ENCODE assay signal across 23 cellular contexts in the genomic region with DNA sequence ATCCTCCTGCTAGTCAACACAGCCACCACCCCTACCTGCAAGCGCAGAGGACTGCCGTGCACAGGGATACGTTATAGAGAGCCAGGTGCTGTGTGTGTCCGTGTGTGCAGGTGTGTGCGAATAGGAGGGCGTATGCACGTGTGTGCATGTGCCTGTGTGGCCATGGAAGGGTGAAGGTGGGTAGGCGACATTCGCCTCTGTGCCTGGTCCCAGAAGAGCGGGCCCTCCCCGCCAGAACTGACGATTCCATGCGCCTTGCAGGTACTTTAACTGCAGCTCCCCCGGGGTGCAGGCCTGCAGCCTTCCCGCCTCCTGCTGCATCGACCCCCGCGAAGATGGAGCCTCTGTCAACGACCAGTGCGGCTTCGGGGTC. TPM values are rescaled to one million over a fixed set of nuclear protein-coding genes. Genes with fewer than 3 reads are reported as not detected.
DNase-seq lines count a peak whose midpoint lies in the region; FAIRE-seq and TF ChIP-seq lines count a peak whose summit lies in the region.
"Had no signal": no experiment of that assay in that cellular context is flagged by ENCODE, and none has a peak within 500 bp of the region (broad histone marks: within the 10 kb centered on the region; RNA-seq: fewer than 3 reads in every experiment).

No MANE protein-coding gene starts in this region.

- H3K79me1 ChIP-seq in H1 (ENCODE audit: low read depth, low read length) (peaks cover 7% of the 10 kb centered on the region), mesendoderm (ENCODE audit: low read length) (no peaks in the 10 kb centered on the region)

- H3K4ac ChIP-seq in H1 (replicated peaks; ENCODE audit: insufficient read length, low read depth, low read length) (no peak overlapping the region), mesendoderm (ENCODE audit: low read depth, low read length) (no peak overlapping the region)

- peak overlapping the region; percentile 89 for H4K8ac ChIP-seq in H1 (ENCODE audit: extremely low read depth, insufficient read depth, low read length)
- H4K8ac ChIP-seq in mesendoderm (ENCODE audit: low read depth, low read length) = no peak overlapping the region

- H3K9me3 ChIP-seq in HUES64 (ENCODE audit: insufficient read depth, low read depth, low read length) (no peaks in the 10 kb centered on the region; the same call in none of the 2 replicates), H1 (ENCODE audit: insufficient read depth in 2 of 2, low read depth in 1 of 2, low read length in 1 of 2) (no peaks in the 10 kb centered on the region)
- H3K9me3 ChIP-seq: psoas muscle, thyroid gland had no signal

- H2AK5ac ChIP-seq in H1 (ENCODE audit: low read depth, low read length) (peak overlapping the region; percentile 57; the same call in 1 of the 2 replicates), mesendoderm (ENCODE audit: low read length) (no peak overlapping the region)

- no peak for TF ChIP-seq EP300 in H1 (IDR thresholded peaks at IDR 0.05; ENCODE audit: borderline replicate concordance in 1 of 2, low read depth in 2 of 2, low read length in 2 of 2)

- no peaks in the 10 kb centered on the region for H3K4me1 ChIP-seq in HUES64 (ENCODE audit: insufficient read depth, low read length)
- H3K4me1 ChIP-seq in H1 (replicated peaks in 1 of 4; ENCODE audit: control insufficient read depth in 3 of 4, insufficient read depth in 4 of 4, low read length in 3 of 4) = peaks cover 0 to 14% (median 1%) of the 10 kb centered on the region in 4 experiments; a peak in 4 of 7 replicates
- no peaks in the 10 kb centered on the region for H3K4me1 ChIP-seq in mesendoderm (ENCODE audit: control insufficient read depth, low read depth, low read length)
- H3K4me1 ChIP-seq: psoas muscle, thyroid gland had no signal

- FAIRE-seq in GM12892 (lab: Jason Lieb, UNC) = no peak
- no peak for FAIRE-seq in H1 (lab: Jason Lieb, UNC)

- H3K4me2 ChIP-seq in H1 (ENCODE audit: insufficient read depth in 1 of 2, low read depth in 2 of 2, low read length in 2 of 2) (peak overlapping the region; percentile 59 to 76), mesendoderm (ENCODE audit: low read length) (peak overlapping the region; percentile 28)

- peaks cover 0 to 2% of the 10 kb centered on the region in 2 experiments for H4K20me1 ChIP-seq in H1 (replicated peaks in 1 of 2; ENCODE audit: control insufficient read depth in 1 of 2, insufficient read depth in 2 of 2, low read length in 2 of 2)

- H3K79me2 ChIP-seq in H1 (ENCODE audit: control insufficient read depth in 1 of 2, insufficient read depth in 2 of 2, low read length in 2 of 2) (no peaks in the 10 kb centered on the region), mesendoderm (ENCODE audit: control insufficient read depth, insufficient read depth, low read length) (no peaks in the 10 kb centered on the region)

- TF ChIP-seq CTCF in H1 (IDR thresholded peaks at IDR 0.05; ENCODE audit: control extremely low read depth in 1 of 3, insufficient read depth in 1 of 3, low read depth in 1 of 3, low read length in 3 of 3) (no peak), GM13976 (IDR thresholded peaks at IDR 0.05; ENCODE audit: borderline replicate concordance, control extremely low read depth, extremely low read depth, insufficient read depth, missing control alignments) (no peak)

- no peak overlapping the region; the same call in 1 of the 2 replicates for H3K18ac ChIP-seq in H1 (ENCODE audit: extremely low read depth, low read length)
- H3K18ac ChIP-seq in mesendoderm (ENCODE audit: low read length) = no peak overlapping the region

- no peak overlapping the region for H3K23ac ChIP-seq in H1 (ENCODE audit: insufficient read length)
- no peak overlapping the region for H3K23ac ChIP-seq in mesendoderm (ENCODE audit: low read length)

- WGBS in HUES64 = 31% methylated on average over 21 of the region's 21 CpGs
- 80% methylated on average over 19 of the region's 21 CpGs; no CpG with 5 or more reads in 1 of the 2 experiments for WGBS in H1 (ENCODE audit: extremely low coverage in 1 of 2, insufficient coverage in 1 of 2, insufficient read length in 1 of 2, insufficient replicate concordance in 2 of 2, low coverage in 1 of 2, low lambda C conversion rate in 2 of 2, missing lambda C conversion rate in 1 of 2), 2 experiments
- WGBS in mesendoderm (ENCODE audit: extremely low coverage, insufficient coverage, low lambda C conversion rate) = no CpG with 5 or more reads among the region's 21 CpGs

- peaks cover 10% of the 10 kb centered on the region for H3K23me2 ChIP-seq in H1 (ENCODE audit: low read depth, low read length)

- POLR2A ChIA-PET in H1 (lab: Charles Lee; ENCODE audit: partially characterized antibody) = interaction anchor here (0.7 to 4.4 kb wide), 16 partner anchors 9 to 135 kb away, joined by 3 to 23 read pairs (median 6); a partner anchor contains a TSS

- in situ Hi-C loops in GM13976 (cut with MboI; ENCODE audit: low sequenced_read_pairs, unreplicated experiment) = no loop called here

- H3K4me3 ChIP-seq in HUES64 (ENCODE audit: low read length) (peak overlapping the region; percentile 38), H1 (ENCODE audit: extremely low read depth in 1 of 4, insufficient read depth in 2 of 4, low read depth in 3 of 4, low read length in 4 of 4) (peak overlapping the region in 2 of 4 experiments; percentile 15 to 38; a peak in 3 of 8 replicates), mesendoderm (ENCODE audit: low read length) (no peak overlapping the region)
- H3K4me3 ChIP-seq: psoas muscle, thyroid gland had no signal

- H3K14ac ChIP-seq in H1 (ENCODE audit: insufficient read length) = no peak overlapping the region

- H3K27ac ChIP-seq in HUES64 (ENCODE audit: low read depth, low read length) (no peak overlapping the region), H1 (ENCODE audit: low read depth, low read length) (no peak overlapping the region), mesendoderm (ENCODE audit: low read depth, low read length) (no peak overlapping the region)
- H3K27ac ChIP-seq: psoas muscle, thyroid gland had no signal

- H4K5ac ChIP-seq in H1 (ENCODE audit: insufficient read length, low read depth, low read length) (no peak overlapping the region), mesendoderm (ENCODE audit: low read length) (no peak overlapping the region)

- H3K27me3 ChIP-seq in HUES64 (ENCODE audit: insufficient read depth, low read length) (peaks cover 32% of the 10 kb centered on the region), H1 (replicated peaks in 1 of 4; ENCODE audit: control insufficient read depth in 3 of 4, extremely low read depth in 1 of 4, insufficient read depth in 3 of 4, low read length in 3 of 4) (peaks cover 2 to 15% (median 9%) of the 10 kb centered on the region in 4 experiments; a peak in 5 of 7 replicates), mesendoderm (ENCODE audit: insufficient read depth, low read length, poor library complexity) (peaks cover 5% of the 10 kb centered on the region)

- no peak overlapping the region for H2BK20ac ChIP-seq in H1 (ENCODE audit: low read length)

- no peak overlapping the region for H2AFZ ChIP-seq in H1 (ENCODE audit: low read length)

- no peak overlapping the region for H3K9ac ChIP-seq in HUES64 (ENCODE audit: low read depth, low read length)
- H3K9ac ChIP-seq in H1 (replicated peaks in 1 of 4; ENCODE audit: extremely low read depth in 1 of 4, low read depth in 3 of 4, low read length in 3 of 4) = peak overlapping the region in 1 of 4 experiments; percentile 30; a peak in 1 of 7 replicates
- no peak overlapping the region for H3K9ac ChIP-seq in mesendoderm (ENCODE audit: low read length)

- H2BK12ac ChIP-seq in H1 (ENCODE audit: low read depth, low read length) = peak overlapping the region; percentile 20; the same call in 1 of the 2 replicates

- TF ChIP-seq RAD21 in H1 (IDR thresholded peaks at IDR 0.05 in 1 of 2, conservative IDR thresholded peaks at IDR 0.05 in 1 of 2; ENCODE audit: low read depth in 2 of 2, low read length in 2 of 2) = no peak

- no peaks in the 10 kb centered on the region for H3K36me3 ChIP-seq in HUES64 (ENCODE audit: insufficient read depth, low read length)
- peaks cover 0 to 3% (median 1%) of the 10 kb centered on the region in 4 experiments; a peak in 3 of 8 replicates for H3K36me3 ChIP-seq in H1 (ENCODE audit: control insufficient read depth in 2 of 4, insufficient read depth in 4 of 4, low read length in 3 of 4)
- H3K36me3 ChIP-seq in mesendoderm (ENCODE audit: control insufficient read depth, insufficient read depth, low read length) = no peaks in the 10 kb centered on the region
- H3K36me3 ChIP-seq: thyroid gland had no signal

- H2BK120ac ChIP-seq in H1 (replicated peaks; ENCODE audit: low read depth, low read length) (no peak overlapping the region), mesendoderm (ENCODE audit: low read depth, low read length) (no peak overlapping the region)

- no peak overlapping the region for H3K56ac ChIP-seq in H1 (replicated peaks; ENCODE audit: insufficient read length, low read depth, low read length)
- peak overlapping the region; percentile 35 for H3K56ac ChIP-seq in mesendoderm (ENCODE audit: low read length)

- H2BK5ac ChIP-seq in H1 (ENCODE audit: low read depth, low read length) (no peak overlapping the region), mesendoderm (ENCODE audit: low read length) (no peak overlapping the region)

- TF ChIP-seq POLR2A in GM12892 (IDR thresholded peaks at IDR 0.05; ENCODE audit: low read depth, low read length) (no peak), H1 (IDR thresholded peaks at IDR 0.05; ENCODE audit: control extremely low read depth in 1 of 2, low read depth in 2 of 2, low read length in 2 of 2) (no peak)

- H2BK15ac ChIP-seq in H1 (ENCODE audit: low read length) (peak overlapping the region; percentile 23; the same call in 1 of the 2 replicates), mesendoderm (replicated peaks; ENCODE audit: low read depth) (no peak overlapping the region)

- CTCF ChIA-PET in H1 (lab: Charles Lee; ENCODE audit: partially characterized antibody) = interaction anchor here (0.6 to 3.5 kb wide), 8 partner anchors 11 to 75 kb away, joined by 3 to 9 read pairs (median 3); no protein-coding TSS in a partner anchor

- H4K91ac ChIP-seq in H1 (replicated peaks; ENCODE audit: insufficient read length, low read length) = peak overlapping the region; percentile 69

- DNase-seq in GM12892 (ENCODE audit: insufficient read length) = peak; percentile 0
- peak in 1 of 2 experiments; percentile 53 for DNase-seq in H1 (ENCODE audit: low read depth in 1 of 2, low spot score in 2 of 2)
- DNase-seq in mesendoderm = no peak
- DNase-seq in GM13976 (ENCODE audit: low spot score) = no peak
- no peak for DNase-seq in stimulated activated CD4-positive, alpha-beta T cell treated with anti-CD3 and anti-CD28 coated beads, Interleukin-1b, Interleukin-23, amount 100 ng/mL, for 48 hours
- no peak for DNase-seq in glomerular visceral epithelial cell (ENCODE audit: extremely low spot score)
- DNase-seq in 8988T = no peak
- DNase-seq: activated CD4-positive, alpha-beta T cell treated with anti-CD3 and anti-CD28 coated beads for 36 hours; activated gamma-delta T cell; activated T-cell treated with anti-CD3 and anti-CD28 coated beads, Interleukin-2, amount 50 U/mL, for 1 hour; dermis blood vessel endothelial cell; glutamatergic neuron; immature natural killer cell; Kasumi-1; left colon; NCI-H1694; NK-92 treated with Interleukin-12 subunit alpha and Interleukin-12 subunit beta, amount 100 ng/mL, for 24 hours; psoas muscle; Right ventricle myocardium superior; stimulated activated naive CD8-positive, alpha-beta T cell treated with anti-CD3 and anti-CD28 coated beads, Interleukin-15, amount 100 ng/mL, for 72 hours; thyroid gland had no signal

RNA-seq across cellular contexts. Expression of a gene that starts 8.7 kb away (rescaled TPM):
- polyA plus RNA-seq in GM12892 (2012; ENCODE audit: missing spikeins) = 3.5 TPM
- 6.4 TPM for polyA plus RNA-seq in HUES64 (2013, experiment 1 of 2)
- 5.6 TPM for polyA plus RNA-seq in HUES64 (2013, experiment 2 of 2)
- total RNA-seq in H1 (2021; fragmentation: NEBNext Ultra II Directional; extraction: Animal tissue kit (Norgen Biotek cat#: 25700)) = 5.8 and 6.4 TPM in 2 replicates
- polyA plus RNA-seq in H1 (2011; rRNA removed) = 12.9 and 15.1 TPM in 2 replicates
- 7.8 TPM for polyA plus RNA-seq in H1 (2011; cell fraction: cytosol; rRNA removed)
- 8.5 TPM for polyA plus RNA-seq in H1 (2011; cell fraction: nucleus; rRNA removed)
- polyA plus RNA-seq in H1 (2012, experiment 1 of 2) = 7.9 to 8.8 TPM (median 8.4 TPM) in 4 replicates
- polyA plus RNA-seq in H1 (2012, experiment 2 of 2) = 11.4 TPM
- 6.9 TPM for polyA plus RNA-seq in H1 (2013, experiment 1 of 2)
- 5.8 TPM for polyA plus RNA-seq in H1 (2013, experiment 2 of 2)
- polyA minus RNA-seq in H1 (2011; rRNA and poly(A)+ RNA removed) = 1.6 and 5.0 TPM in 2 replicates
- polyA minus RNA-seq in H1 (2011; cell fraction: cytosol; rRNA and poly(A)+ RNA removed) = 3.7 TPM
- polyA minus RNA-seq in H1 (2011; cell fraction: nucleus; rRNA and poly(A)+ RNA removed) = 1.5 TPM
- 7.8 TPM for polyA plus RNA-seq in mesendoderm (2013, experiment 1 of 2)
- 8.5 TPM for polyA plus RNA-seq in mesendoderm (2013, experiment 2 of 2)
- total RNA-seq: myocyte, Right ventricle myocardium superior, thyroid gland had no signal

RNA-seq across cellular contexts. Expression of a gene that starts 10.6 kb away (rescaled TPM):
- polyA plus RNA-seq in GM12892 (2012; ENCODE audit: missing spikeins) = 0.45 TPM
- 1.1 TPM for polyA plus RNA-seq in HUES64 (2013, experiment 1 of 2)
- polyA plus RNA-seq in HUES64 (2013, experiment 2 of 2) = 1.5 TPM
- total RNA-seq in H1 (2021; fragmentation: NEBNext Ultra II Directional; extraction: Animal tissue kit (Norgen Biotek cat#: 25700)) = 0.96 and 0.99 TPM in 2 replicates
- polyA plus RNA-seq in H1 (2011; rRNA removed) = 0.83 and 1.1 TPM in 2 replicates
- 0.89 TPM for polyA plus RNA-seq in H1 (2011; cell fraction: cytosol; rRNA removed)
- 2.1 TPM for polyA plus RNA-seq in H1 (2011; cell fraction: nucleus; rRNA removed)
- 0.68 to 1.2 TPM (median 0.97 TPM) in 4 replicates for polyA plus RNA-seq in H1 (2012, experiment 1 of 2)
- 0.60 TPM for polyA plus RNA-seq in H1 (2012, experiment 2 of 2)
- polyA plus RNA-seq in H1 (2013, experiment 1 of 2) = 0.45 TPM
- 0.64 TPM for polyA plus RNA-seq in H1 (2013, experiment 2 of 2)
- polyA minus RNA-seq in H1 (2011; rRNA and poly(A)+ RNA removed) = 0.98 and 3.4 TPM in 2 replicates
- polyA minus RNA-seq in H1 (2011; cell fraction: cytosol; rRNA and poly(A)+ RNA removed) = 1.1 TPM
- 1.8 TPM for polyA minus RNA-seq in H1 (2011; cell fraction: nucleus; rRNA and poly(A)+ RNA removed)
- 0.20 TPM for polyA plus RNA-seq in mesendoderm (2013, experiment 1 of 2)
- 0.28 TPM for polyA plus RNA-seq in mesendoderm (2013, experiment 2 of 2)

RNA-seq across cellular contexts. Expression of a gene that starts 10.7 kb away (rescaled TPM):
- polyA plus RNA-seq in GM12892 (2012; ENCODE audit: missing spikeins) = 41.2 TPM
- 49.1 TPM for polyA plus RNA-seq in HUES64 (2013, experiment 1 of 2)
- 47.0 TPM for polyA plus RNA-seq in HUES64 (2013, experiment 2 of 2)
- total RNA-seq in H1 (2021; fragmentation: NEBNext Ultra II Directional; extraction: Animal tissue kit (Norgen Biotek cat#: 25700)) = 79.8 and 92.7 TPM in 2 replicates
- 70.7 and 75.0 TPM in 2 replicates for polyA plus RNA-seq in H1 (2011; rRNA removed)
- polyA plus RNA-seq in H1 (2011; cell fraction: cytosol; rRNA removed) = 60.9 TPM
- 89.5 TPM for polyA plus RNA-seq in H1 (2011; cell fraction: nucleus; rRNA removed)
- polyA plus RNA-seq in H1 (2012, experiment 1 of 2) = 39.4 to 58.7 TPM (median 48.0 TPM) in 4 replicates
- polyA plus RNA-seq in H1 (2012, experiment 2 of 2) = 45.3 TPM
- 57.3 TPM for polyA plus RNA-seq in H1 (2013, experiment 1 of 2)
- polyA plus RNA-seq in H1 (2013, experiment 2 of 2) = 54.4 TPM
- polyA minus RNA-seq in H1 (2011; rRNA and poly(A)+ RNA removed) = 155 and 210 TPM in 2 replicates
- polyA minus RNA-seq in H1 (2011; cell fraction: cytosol; rRNA and poly(A)+ RNA removed) = 65.4 TPM
- 47.0 TPM for polyA minus RNA-seq in H1 (2011; cell fraction: nucleus; rRNA and poly(A)+ RNA removed)
- polyA plus RNA-seq in mesendoderm (2013, experiment 1 of 2) = 77.9 TPM
- 88.4 TPM for polyA plus RNA-seq in mesendoderm (2013, experiment 2 of 2)

RNA-seq across cellular contexts. Expression of a gene that starts 18.8 kb away (rescaled TPM):
- 10.8 TPM for polyA plus RNA-seq in GM12892 (2012; ENCODE audit: missing spikeins)
- 26.7 TPM for polyA plus RNA-seq in HUES64 (2013, experiment 1 of 2)
- polyA plus RNA-seq in HUES64 (2013, experiment 2 of 2) = 28.5 TPM
- 35.9 and 41.5 TPM in 2 replicates for total RNA-seq in H1 (2021; fragmentation: NEBNext Ultra II Directional; extraction: Animal tissue kit (Norgen Biotek cat#: 25700))
- 61.9 and 97.9 TPM in 2 replicates for polyA plus RNA-seq in H1 (2011; rRNA removed)
- polyA plus RNA-seq in H1 (2011; cell fraction: cytosol; rRNA removed) = 87.0 TPM
- polyA plus RNA-seq in H1 (2011; cell fraction: nucleus; rRNA removed) = 64.0 TPM
- 31.4 to 46.5 TPM (median 41.9 TPM) in 4 replicates for polyA plus RNA-seq in H1 (2012, experiment 1 of 2)
- 43.9 TPM for polyA plus RNA-seq in H1 (2012, experiment 2 of 2)
- 37.3 TPM for polyA plus RNA-seq in H1 (2013, experiment 1 of 2)
- 38.6 TPM for polyA plus RNA-seq in H1 (2013, experiment 2 of 2)
- 7.8 and 9.4 TPM in 2 replicates for polyA minus RNA-seq in H1 (2011; rRNA and poly(A)+ RNA removed)
- polyA minus RNA-seq in H1 (2011; cell fraction: cytosol; rRNA and poly(A)+ RNA removed) = 12.5 TPM
- 23.0 TPM for polyA minus RNA-seq in H1 (2011; cell fraction: nucleus; rRNA and poly(A)+ RNA removed)
- 19.4 TPM for polyA plus RNA-seq in mesendoderm (2013, experiment 1 of 2)
- 20.6 TPM for polyA plus RNA-seq in mesendoderm (2013, experiment 2 of 2)

RNA-seq across cellular contexts. Expression of a gene that starts 18.9 kb away (rescaled TPM):
- 14.9 TPM for polyA plus RNA-seq in GM12892 (2012; ENCODE audit: missing spikeins)
- 37.7 TPM for polyA plus RNA-seq in HUES64 (2013, experiment 1 of 2)
- polyA plus RNA-seq in HUES64 (2013, experiment 2 of 2) = 32.3 TPM
- 38.6 and 39.8 TPM in 2 replicates for total RNA-seq in H1 (2021; fragmentation: NEBNext Ultra II Directional; extraction: Animal tissue kit (Norgen Biotek cat#: 25700))
- polyA plus RNA-seq in H1 (2011; rRNA removed) = 17.6 and 23.3 TPM in 2 replicates
- 28.0 TPM for polyA plus RNA-seq in H1 (2011; cell fraction: cytosol; rRNA removed)
- 24.2 TPM for polyA plus RNA-seq in H1 (2011; cell fraction: nucleus; rRNA removed)
- 38.1 to 44.2 TPM (median 40.1 TPM) in 4 replicates for polyA plus RNA-seq in H1 (2012, experiment 1 of 2)
- 19.9 TPM for polyA plus RNA-seq in H1 (2012, experiment 2 of 2)
- polyA plus RNA-seq in H1 (2013, experiment 1 of 2) = 40.4 TPM
- 44.2 TPM for polyA plus RNA-seq in H1 (2013, experiment 2 of 2)
- 3.2 and 4.4 TPM in 2 replicates for polyA minus RNA-seq in H1 (2011; rRNA and poly(A)+ RNA removed)
- 8.4 TPM for polyA minus RNA-seq in H1 (2011; cell fraction: cytosol; rRNA and poly(A)+ RNA removed)
- polyA minus RNA-seq in H1 (2011; cell fraction: nucleus; rRNA and poly(A)+ RNA removed) = 9.5 TPM
- polyA plus RNA-seq in mesendoderm (2013, experiment 1 of 2) = 49.0 TPM
- polyA plus RNA-seq in mesendoderm (2013, experiment 2 of 2) = 48.4 TPM
